2 cellular contexts compared by ENCODE assay signal in the genomic region with DNA sequence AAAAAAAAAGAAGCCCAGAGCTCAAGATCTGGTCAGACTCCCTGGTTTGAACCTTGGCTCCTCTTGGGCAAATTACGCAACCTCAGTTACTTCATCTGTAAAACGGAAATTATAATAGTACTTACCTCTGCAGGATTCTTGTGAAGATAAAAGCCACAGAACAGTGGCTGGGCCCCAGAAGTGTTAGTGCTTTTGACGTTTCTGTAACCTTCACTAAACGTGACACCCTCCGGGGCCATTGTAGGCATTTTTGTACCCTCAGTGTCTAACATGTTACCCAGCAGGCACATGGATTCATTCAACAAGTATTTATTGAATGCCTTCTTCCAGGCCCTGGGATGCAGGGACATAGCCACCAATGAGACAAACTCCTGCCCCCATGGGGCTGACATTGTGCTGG.
TF ChIP-seq lines count a peak whose summit lies in the region.

No MANE protein-coding gene starts in this region.

TF ChIP-seq in K562, 482 proteins besides CTCF, POLR2A, EP300 and RAD21:
- TF ChIP-seq, protein P1, sequence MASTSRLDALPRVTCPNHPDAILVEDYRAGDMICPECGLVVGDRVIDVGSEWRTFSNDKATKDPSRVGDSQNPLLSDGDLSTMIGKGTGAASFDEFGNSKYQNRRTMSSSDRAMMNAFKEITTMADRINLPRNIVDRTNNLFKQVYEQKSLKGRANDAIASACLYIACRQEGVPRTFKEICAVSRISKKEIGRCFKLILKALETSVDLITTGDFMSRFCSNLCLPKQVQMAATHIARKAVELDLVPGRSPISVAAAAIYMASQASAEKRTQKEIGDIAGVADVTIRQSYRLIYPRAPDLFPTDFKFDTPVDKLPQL (IDR thresholded peaks at IDR 0.05; ENCODE audit: extremely low read depth, insufficient read length) = no peak
- TF ChIP-seq CEBPB (tag; IDR thresholded peaks at IDR 0.05) = peak; percentile 45; the same call in 1 of the 2 replicates
- no peak for TF ChIP-seq CEBPG (CRISPR knock-in tag; IDR thresholded peaks at IDR 0.05)
- peak; percentile 41 to 65; a peak in 3 of 4 replicates for TF ChIP-seq CEBPG (tag; conservative IDR thresholded peaks at IDR 0.05 in 1 of 2, IDR thresholded peaks at IDR 0.05 in 1 of 2)

TF ChIP-seq in GM23338, 12 proteins besides CTCF, POLR2A, EP300 and RAD21:
- TF ChIP-seq, protein P2, sequence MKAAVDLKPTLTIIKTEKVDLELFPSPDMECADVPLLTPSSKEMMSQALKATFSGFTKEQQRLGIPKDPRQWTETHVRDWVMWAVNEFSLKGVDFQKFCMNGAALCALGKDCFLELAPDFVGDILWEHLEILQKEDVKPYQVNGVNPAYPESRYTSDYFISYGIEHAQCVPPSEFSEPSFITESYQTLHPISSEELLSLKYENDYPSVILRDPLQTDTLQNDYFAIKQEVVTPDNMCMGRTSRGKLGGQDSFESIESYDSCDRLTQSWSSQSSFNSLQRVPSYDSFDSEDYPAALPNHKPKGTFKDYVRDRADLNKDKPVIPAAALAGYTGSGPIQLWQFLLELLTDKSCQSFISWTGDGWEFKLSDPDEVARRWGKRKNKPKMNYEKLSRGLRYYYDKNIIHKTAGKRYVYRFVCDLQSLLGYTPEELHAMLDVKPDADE (IDR thresholded peaks at IDR 0.05) = no peak
- TF ChIP-seq STAT1 (IDR thresholded peaks at IDR 0.05; ENCODE audit: unreplicated experiment) = no peak
- TF ChIP-seq ZNF331 (CRISPR knock-in tag; IDR thresholded peaks at IDR 0.05; ENCODE audit: low read depth) = no peak
- no peak for TF ChIP-seq NANOG (IDR thresholded peaks at IDR 0.05; ENCODE audit: borderline replicate concordance)
- no peak for TF ChIP-seq ZNF114 (CRISPR knock-in tag; IDR thresholded peaks at IDR 0.05)
- no peak for TF ChIP-seq EZH2 (IDR thresholded peaks at IDR 0.05; ENCODE audit: low read depth, unreplicated experiment)
- TF ChIP-seq EZH2phosphoT487 (IDR thresholded peaks at IDR 0.05; ENCODE audit: unreplicated experiment) = no peak
- TF ChIP-seq, protein P3, sequence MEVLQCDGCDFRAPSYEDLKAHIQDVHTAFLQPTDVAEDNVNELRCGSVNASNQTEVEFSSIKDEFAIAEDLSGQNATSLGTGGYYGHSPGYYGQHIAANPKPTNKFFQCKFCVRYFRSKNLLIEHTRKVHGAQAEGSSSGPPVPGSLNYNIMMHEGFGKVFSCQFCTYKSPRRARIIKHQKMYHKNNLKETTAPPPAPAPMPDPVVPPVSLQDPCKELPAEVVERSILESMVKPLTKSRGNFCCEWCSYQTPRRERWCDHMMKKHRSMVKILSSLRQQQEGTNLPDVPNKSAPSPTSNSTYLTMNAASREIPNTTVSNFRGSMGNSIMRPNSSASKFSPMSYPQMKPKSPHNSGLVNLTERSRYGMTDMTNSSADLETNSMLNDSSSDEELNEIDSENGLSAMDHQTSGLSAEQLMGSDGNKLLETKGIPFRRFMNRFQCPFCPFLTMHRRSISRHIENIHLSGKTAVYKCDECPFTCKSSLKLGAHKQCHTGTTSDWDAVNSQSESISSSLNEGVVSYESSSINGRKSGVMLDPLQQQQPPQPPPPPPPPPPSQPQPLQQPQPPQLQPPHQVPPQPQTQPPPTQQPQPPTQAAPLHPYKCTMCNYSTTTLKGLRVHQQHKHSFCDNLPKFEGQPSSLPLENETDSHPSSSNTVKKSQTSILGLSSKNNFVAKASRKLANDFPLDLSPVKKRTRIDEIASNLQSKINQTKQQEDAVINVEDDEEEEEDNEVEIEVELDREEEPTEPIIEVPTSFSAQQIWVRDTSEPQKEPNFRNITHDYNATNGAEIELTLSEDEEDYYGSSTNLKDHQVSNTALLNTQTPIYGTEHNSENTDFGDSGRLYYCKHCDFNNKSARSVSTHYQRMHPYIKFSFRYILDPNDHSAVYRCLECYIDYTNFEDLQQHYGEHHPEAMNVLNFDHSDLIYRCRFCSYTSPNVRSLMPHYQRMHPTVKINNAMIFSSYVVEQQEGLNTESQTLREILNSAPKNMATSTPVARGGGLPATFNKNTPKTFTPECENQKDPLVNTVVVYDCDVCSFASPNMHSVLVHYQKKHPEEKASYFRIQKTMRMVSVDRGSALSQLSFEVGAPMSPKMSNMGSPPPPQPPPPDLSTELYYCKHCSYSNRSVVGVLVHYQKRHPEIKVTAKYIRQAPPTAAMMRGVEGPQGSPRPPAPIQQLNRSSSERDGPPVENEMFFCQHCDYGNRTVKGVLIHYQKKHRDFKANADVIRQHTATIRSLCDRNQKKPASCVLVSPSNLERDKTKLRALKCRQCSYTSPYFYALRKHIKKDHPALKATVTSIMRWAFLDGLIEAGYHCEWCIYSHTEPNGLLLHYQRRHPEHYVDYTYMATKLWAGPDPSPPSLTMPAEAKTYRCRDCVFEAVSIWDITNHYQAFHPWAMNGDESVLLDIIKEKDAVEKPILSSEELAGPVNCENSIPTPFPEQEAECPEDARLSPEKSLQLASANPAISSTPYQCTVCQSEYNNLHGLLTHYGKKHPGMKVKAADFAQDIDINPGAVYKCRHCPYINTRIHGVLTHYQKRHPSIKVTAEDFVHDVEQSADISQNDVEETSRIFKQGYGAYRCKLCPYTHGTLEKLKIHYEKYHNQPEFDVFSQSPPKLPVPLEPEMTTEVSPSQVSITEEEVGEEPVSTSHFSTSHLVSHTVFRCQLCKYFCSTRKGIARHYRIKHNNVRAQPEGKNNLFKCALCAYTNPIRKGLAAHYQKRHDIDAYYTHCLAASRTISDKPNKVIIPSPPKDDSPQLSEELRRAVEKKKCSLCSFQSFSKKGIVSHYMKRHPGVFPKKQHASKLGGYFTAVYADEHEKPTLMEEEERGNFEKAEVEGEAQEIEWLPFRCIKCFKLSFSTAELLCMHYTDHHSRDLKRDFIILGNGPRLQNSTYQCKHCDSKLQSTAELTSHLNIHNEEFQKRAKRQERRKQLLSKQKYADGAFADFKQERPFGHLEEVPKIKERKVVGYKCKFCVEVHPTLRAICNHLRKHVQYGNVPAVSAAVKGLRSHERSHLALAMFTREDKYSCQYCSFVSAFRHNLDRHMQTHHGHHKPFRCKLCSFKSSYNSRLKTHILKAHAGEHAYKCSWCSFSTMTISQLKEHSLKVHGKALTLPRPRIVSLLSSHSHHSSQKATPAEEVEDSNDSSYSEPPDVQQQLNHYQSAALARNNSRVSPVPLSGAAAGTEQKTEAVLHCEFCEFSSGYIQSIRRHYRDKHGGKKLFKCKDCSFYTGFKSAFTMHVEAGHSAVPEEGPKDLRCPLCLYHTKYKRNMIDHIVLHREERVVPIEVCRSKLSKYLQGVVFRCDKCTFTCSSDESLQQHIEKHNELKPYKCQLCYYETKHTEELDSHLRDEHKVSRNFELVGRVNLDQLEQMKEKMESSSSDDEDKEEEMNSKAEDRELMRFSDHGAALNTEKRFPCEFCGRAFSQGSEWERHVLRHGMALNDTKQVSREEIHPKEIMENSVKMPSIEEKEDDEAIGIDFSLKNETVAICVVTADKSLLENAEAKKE (CRISPR knock-in tag; IDR thresholded peaks at IDR 0.05) = no peak
- TF ChIP-seq, protein P4, sequence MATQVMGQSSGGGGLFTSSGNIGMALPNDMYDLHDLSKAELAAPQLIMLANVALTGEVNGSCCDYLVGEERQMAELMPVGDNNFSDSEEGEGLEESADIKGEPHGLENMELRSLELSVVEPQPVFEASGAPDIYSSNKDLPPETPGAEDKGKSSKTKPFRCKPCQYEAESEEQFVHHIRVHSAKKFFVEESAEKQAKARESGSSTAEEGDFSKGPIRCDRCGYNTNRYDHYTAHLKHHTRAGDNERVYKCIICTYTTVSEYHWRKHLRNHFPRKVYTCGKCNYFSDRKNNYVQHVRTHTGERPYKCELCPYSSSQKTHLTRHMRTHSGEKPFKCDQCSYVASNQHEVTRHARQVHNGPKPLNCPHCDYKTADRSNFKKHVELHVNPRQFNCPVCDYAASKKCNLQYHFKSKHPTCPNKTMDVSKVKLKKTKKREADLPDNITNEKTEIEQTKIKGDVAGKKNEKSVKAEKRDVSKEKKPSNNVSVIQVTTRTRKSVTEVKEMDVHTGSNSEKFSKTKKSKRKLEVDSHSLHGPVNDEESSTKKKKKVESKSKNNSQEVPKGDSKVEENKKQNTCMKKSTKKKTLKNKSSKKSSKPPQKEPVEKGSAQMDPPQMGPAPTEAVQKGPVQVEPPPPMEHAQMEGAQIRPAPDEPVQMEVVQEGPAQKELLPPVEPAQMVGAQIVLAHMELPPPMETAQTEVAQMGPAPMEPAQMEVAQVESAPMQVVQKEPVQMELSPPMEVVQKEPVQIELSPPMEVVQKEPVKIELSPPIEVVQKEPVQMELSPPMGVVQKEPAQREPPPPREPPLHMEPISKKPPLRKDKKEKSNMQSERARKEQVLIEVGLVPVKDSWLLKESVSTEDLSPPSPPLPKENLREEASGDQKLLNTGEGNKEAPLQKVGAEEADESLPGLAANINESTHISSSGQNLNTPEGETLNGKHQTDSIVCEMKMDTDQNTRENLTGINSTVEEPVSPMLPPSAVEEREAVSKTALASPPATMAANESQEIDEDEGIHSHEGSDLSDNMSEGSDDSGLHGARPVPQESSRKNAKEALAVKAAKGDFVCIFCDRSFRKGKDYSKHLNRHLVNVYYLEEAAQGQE (IDR thresholded peaks at IDR 0.05; ENCODE audit: unreplicated experiment) = no peak
- TF ChIP-seq JUNB (IDR thresholded peaks at IDR 0.05; ENCODE audit: unreplicated experiment) = no peak
- TF ChIP-seq POLR2AphosphoS5 (IDR thresholded peaks at IDR 0.05; ENCODE audit: low read depth) = no peak
